Comparison of ENCODE assay signal across 8 cellular contexts in the genomic region with DNA sequence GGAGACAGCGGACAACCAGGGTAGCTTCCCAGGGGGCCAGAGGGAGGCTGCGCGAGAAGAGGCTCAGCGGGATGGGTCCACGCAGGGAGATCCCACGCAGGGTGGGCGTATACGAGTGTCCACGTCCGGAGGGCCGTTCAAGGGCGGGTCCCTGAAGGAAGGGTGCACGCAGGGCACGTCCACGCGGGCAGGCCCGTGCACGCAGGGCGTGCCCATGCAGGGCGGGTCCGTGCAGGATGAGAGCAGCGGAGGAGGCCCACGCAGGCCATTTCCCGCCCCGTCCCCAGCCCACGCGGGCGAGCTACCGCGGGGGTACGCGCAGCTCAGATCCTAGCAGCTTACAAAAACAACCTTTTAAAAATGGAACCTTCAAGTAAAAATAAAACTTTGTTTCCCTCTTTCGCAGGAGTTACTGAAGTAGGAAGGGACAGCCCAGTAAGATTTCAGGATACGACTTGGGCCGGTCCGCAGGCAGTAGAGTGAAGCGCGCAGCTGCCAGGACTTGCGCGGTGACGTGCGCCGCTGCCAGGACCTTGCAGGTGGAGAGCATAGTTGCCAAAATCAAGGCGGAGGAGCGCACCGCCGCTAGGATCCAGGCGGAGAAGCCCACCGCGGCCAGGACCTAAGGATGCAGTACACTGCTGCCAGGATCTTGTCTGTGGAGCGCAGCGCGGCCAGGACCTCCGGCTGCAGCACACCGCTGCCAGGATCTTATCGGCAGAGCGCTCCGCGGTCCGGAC. TPM values are rescaled to one million over a fixed set of nuclear protein-coding genes. Genes with fewer than 3 reads are reported as not detected.
DNase-seq lines count a peak whose midpoint lies in the region; ATAC-seq and TF ChIP-seq lines count a peak whose summit lies in the region.

No MANE protein-coding gene starts in this region.

- CTCF ChIA-PET in A673 (lab: Charles Lee) (no interaction called here), mammary epithelial cell (lab: Charles Lee; ENCODE audit: low non-redundant PET) (interaction anchor here (0.6 kb wide), 1 partner anchor 29 kb away, joined by 3 read pairs; a partner anchor contains a TSS)

- in situ Hi-C loops in mammary epithelial cell (cut with MboI; ENCODE audit: low sequenced_read_pairs in 2 of 2): no loop called here

- peak; percentile 52 for ATAC-seq in GM18520 (IDR thresholded peaks at IDR 0.05; ENCODE audit: unreplicated experiment)
- ATAC-seq in HG03060 (IDR thresholded peaks at IDR 0.05; ENCODE audit: low read depth, unreplicated experiment): peak; percentile 62

- H3K4me2 ChIP-seq in mammary epithelial cell (ENCODE audit: insufficient read depth, low read depth, low read length): peak overlapping the region; percentile 95

- DNase-seq in A673 (ENCODE audit: low spot score) (peak; percentile 93), NCI-H2171 treated with DMSO at 0.1 percent for 48 hours (lab: John Stamatoyannopoulos, UW) (peak; percentile 87), WERI-Rb-1 (peak; percentile 76), mammary epithelial cell (peak; percentile 88), inferior parietal cortex (ENCODE audit: extremely low spot score) (peak; percentile 75)
- peak; percentile 72 for DNase-seq in stimulated activated CD4-positive, alpha-beta T cell treated with anti-CD3 and anti-CD28 coated beads, Interleukin-12 subunit alpha, Interleukin-12 subunit beta, amount 100 ng/mL, for 4 hours

- H4K20me1 ChIP-seq in mammary epithelial cell (ENCODE audit: insufficient read depth, low read length): no peaks in the 10 kb centered on the region

- BruUV-seq in A673 (replicated peaks; lab: Mats Ljungman, UMichigan): TSS peak; percentile 80
- no TSS peak for BruUV-seq in mammary epithelial cell (replicated peaks; lab: Mats Ljungman, UMichigan)

- H3K27me3 ChIP-seq in A673 (replicated peaks; ENCODE audit: insufficient read depth, low read depth, low read length, poor library complexity): no peaks in the 10 kb centered on the region
- H3K27me3 ChIP-seq in WERI-Rb-1 (ENCODE audit: insufficient read depth, low read depth, severe bottlenecking): no peaks in the 10 kb centered on the region
- no peaks in the 10 kb centered on the region for H3K27me3 ChIP-seq in mammary epithelial cell (ENCODE audit: insufficient read depth, low read length)

- peak overlapping the region; percentile 94 for H3K4me3 ChIP-seq in A673 (ENCODE audit: low read depth, low read length, poor library complexity, severe bottlenecking)
- peak overlapping the region; percentile 83 for H3K4me3 ChIP-seq in WERI-Rb-1 (ENCODE audit: low read depth, low read length)
- H3K4me3 ChIP-seq in mammary epithelial cell (replicated peaks in 1 of 3; ENCODE audit: insufficient read depth in 1 of 3, low read depth in 2 of 3, low read length in 3 of 3): peak overlapping the region; percentile 38 to 76 (median 71)

- peaks cover 43% of the 10 kb centered on the region for H3K79me2 ChIP-seq in mammary epithelial cell (ENCODE audit: insufficient read depth, low read length)

- no peaks in the 10 kb centered on the region for H3K9me3 ChIP-seq in A673 (ENCODE audit: low read depth, low read length, poor library complexity, severe bottlenecking)
- no peaks in the 10 kb centered on the region for H3K9me3 ChIP-seq in WERI-Rb-1 (ENCODE audit: severe bottlenecking)
- H3K9me3 ChIP-seq in mammary epithelial cell (replicated peaks; ENCODE audit: insufficient read depth, low read length): no peaks in the 10 kb centered on the region

- POLR2A ChIA-PET in A673 (lab: Charles Lee; ENCODE audit: low non-redundant PET): interaction anchor here (0.7 kb wide), 1 partner anchor 29 kb away, joined by 3 read pairs; a partner anchor contains a TSS

- H3K36me3 ChIP-seq in A673 (ENCODE audit: insufficient read depth, low read length, poor library complexity, severe bottlenecking) (peaks cover 28% of the 10 kb centered on the region), WERI-Rb-1 (no peaks in the 10 kb centered on the region; the same call in 1 of the 2 replicates), mammary epithelial cell (ENCODE audit: insufficient read depth, low read length) (peaks cover 12% of the 10 kb centered on the region)

- dilution Hi-C loops in mammary epithelial cell (cut with HindIII; ENCODE audit: low sequenced_read_pairs): no loop called here

- intact Hi-C loops in A673 (cut with micrococcal nuclease; ENCODE audit: unreplicated experiment): loop anchor here (1.0 kb wide), 1 partner anchor 28 kb away; a partner anchor contains a TSS
- intact Hi-C loops in mammary epithelial cell (cut with micrococcal nuclease): no loop called here

- WGBS in mammary epithelial cell (ENCODE audit: low coverage, missing lambda C conversion rate): 2% methylated on average over 25 of the region's 60 CpGs

- peaks cover 40% of the 10 kb centered on the region for H3K4me1 ChIP-seq in A673 (ENCODE audit: insufficient read depth, low read length, poor library complexity, severe bottlenecking)
- peaks cover 11% of the 10 kb centered on the region for H3K4me1 ChIP-seq in mammary epithelial cell (ENCODE audit: insufficient read depth, low read length)

- TF ChIP-seq CTCF in A673 (conservative IDR thresholded peaks at IDR 0.05; ENCODE audit: low read depth, low read length): no peak
- TF ChIP-seq CTCF in WERI-Rb-1 (IDR thresholded peaks at IDR 0.05; ENCODE audit: low read depth, low read length): no peak
- no peak for TF ChIP-seq CTCF in mammary epithelial cell (conservative IDR thresholded peaks at IDR 0.05 in 1 of 2, IDR thresholded peaks at IDR 0.05 in 1 of 2; ENCODE audit: extremely low read depth in 1 of 2, insufficient read depth in 1 of 2, low read depth in 1 of 2, low read length in 2 of 2)

- H3K9ac ChIP-seq in mammary epithelial cell (ENCODE audit: insufficient read depth, low read length): peak overlapping the region; percentile 65

- peak overlapping the region; percentile 98 for H3K27ac ChIP-seq in A673 (ENCODE audit: low read depth, low read length, poor library complexity, severe bottlenecking)
- H3K27ac ChIP-seq in WERI-Rb-1: peak overlapping the region; percentile 98
- peak overlapping the region; percentile 85 for H3K27ac ChIP-seq in mammary epithelial cell (ENCODE audit: insufficient read depth, low read depth, low read length)

- H2AFZ ChIP-seq in mammary epithelial cell (ENCODE audit: low read depth, low read length): peak overlapping the region; percentile 78

RNA-seq across cellular contexts. Expression of gene RNF187, which starts 0.4 kb away (rescaled TPM):
- total RNA-seq in A673 (2021) (146 and 170 TPM in 2 replicates), mammary epithelial cell (100 to 1,000 TPM in 1 of 2 donors, 10 to 100 TPM in 1; 86.5 to 136 TPM)
- polyA plus RNA-seq in mammary epithelial cell: 89.0 TPM
- polyA minus RNA-seq in mammary epithelial cell: 113 TPM

Comparison
In these comparisons a context has a peak if more than half of its experiments do, and no peak if none do; other contexts are left out.
1. Peak in every context shown above with its lines: DNase-seq, ATAC-seq, H3K4me3 ChIP-seq and H3K27ac ChIP-seq.